19 cellular contexts compared by ENCODE assay signal in the genomic region with DNA sequence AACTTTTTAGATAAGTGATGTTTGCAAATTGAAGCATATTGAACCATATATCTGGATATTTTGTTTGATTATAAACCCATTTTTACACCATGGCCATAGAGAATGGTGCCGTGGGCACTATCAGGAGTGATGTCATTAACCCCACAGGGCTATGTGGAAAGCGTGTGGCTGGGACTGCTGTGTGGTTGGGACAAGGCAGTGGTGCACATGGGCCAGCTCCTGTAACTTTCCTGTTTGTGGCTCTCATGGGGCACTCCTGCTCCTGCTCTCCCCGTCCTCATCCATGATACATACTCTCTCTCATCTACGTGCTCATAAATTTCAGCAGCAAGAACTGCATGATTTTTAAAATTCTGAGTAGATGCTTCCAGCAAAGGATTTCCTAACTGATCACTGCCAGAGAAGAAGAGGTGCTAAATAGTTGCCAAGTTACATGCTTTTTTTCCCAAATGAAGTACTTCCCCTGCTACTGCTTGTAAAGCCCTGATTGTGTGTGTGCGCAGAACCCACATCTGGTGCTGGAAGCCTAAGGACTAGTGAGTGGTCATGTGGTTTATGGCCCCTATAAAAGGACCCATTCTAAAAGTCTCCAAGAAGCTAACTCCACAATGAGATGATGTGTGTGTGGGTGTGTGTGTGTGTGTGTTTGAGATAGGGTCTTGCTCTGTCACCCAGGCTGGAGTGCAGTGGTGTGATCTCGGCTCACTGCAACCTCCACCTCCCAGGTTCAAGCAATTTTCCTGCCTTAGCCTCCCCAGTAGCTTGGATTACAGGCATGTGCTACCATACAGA.
A peak's percentile ranks its signal among the peaks of the same experiment; 100 is the strongest.
DNase-seq lines count a peak whose midpoint lies in the region; ATAC-seq and TF ChIP-seq lines count a peak whose summit lies in the region.
"Had no signal": no experiment of that assay in that cellular context is flagged by ENCODE, and none has a peak within 500 bp of the region (broad histone marks: within the 10 kb centered on the region; RNA-seq: fewer than 3 reads in every experiment).

No MANE protein-coding gene starts in this region.

- TF ChIP-seq CTCF in RWPE1 (conservative IDR thresholded peaks at IDR 0.05; ENCODE audit: low read depth) (no peak), mucosa of descending colon (IDR thresholded peaks at IDR 0.05) (no peak), upper lobe of right lung (IDR thresholded peaks at IDR 0.05) (no peak)

- no peak overlapping the region for H3K27ac Mint-ChIP-seq in T-cell
- H3K27ac Mint-ChIP-seq: endodermal cell had no signal

- POLR2A ChIA-PET in RWPE1 (lab: Yijun Ruan, JAX; ENCODE audit: low non-redundant PET) = no interaction called here
- POLR2A ChIA-PET in T-cell (lab: Charles Lee) = no interaction called here

- H3K27me3 Mint-ChIP-seq in T-cell = peaks cover 0 to 6% of the 10 kb centered on the region in 2 donors
- H3K27me3 Mint-ChIP-seq: central memory CD8-positive, alpha-beta T cell had no signal

- H3K4me1 ChIP-seq in mucosa of descending colon (ENCODE audit: low read depth) = peaks cover 34% of the 10 kb centered on the region
- H3K4me1 ChIP-seq in upper lobe of right lung = peaks cover 9% of the 10 kb centered on the region
- H3K4me1 ChIP-seq: adrenal gland had no signal

- intact Hi-C loops in mucosa of descending colon (cut with DNase I, micrococcal nuclease) (no loop called here), upper lobe of right lung (cut with DNase I) (no loop called here)

- H3K4me3 Mint-ChIP-seq in T-cell = no peak overlapping the region
- H3K4me3 Mint-ChIP-seq: central memory CD8-positive, alpha-beta T cell; endodermal cell had no signal

- peak; percentile 70 for ATAC-seq in mucosa of descending colon
- peak; percentile 50 for ATAC-seq in upper lobe of right lung
- no peak for ATAC-seq in T-cell (replicated peaks in 1 of 4)
- ATAC-seq: GM12878 had no signal

- peaks cover 0 to 10% (median 0%) of the 10 kb centered on the region in 3 donors for H3K4me1 Mint-ChIP-seq in T-cell
- H3K4me1 Mint-ChIP-seq: central memory CD8-positive, alpha-beta T cell had no signal

- no peak overlapping the region for H3K4me3 ChIP-seq in mucosa of descending colon
- no peak overlapping the region for H3K4me3 ChIP-seq in upper lobe of right lung
- H3K4me3 ChIP-seq: adrenal gland, GM12878 had no signal

- H3K36me3 Mint-ChIP-seq in T-cell = no peaks in the 10 kb centered on the region

- DNase-seq in RWPE1 (ENCODE audit: low spot score) = no peak
- DNase-seq in foreskin melanocyte = peak; percentile 80
- DNase-seq in mucosa of descending colon = peak in 1 of 3 donors; percentile 47
- no peak for DNase-seq in upper lobe of right lung
- DNase-seq in NK-92 treated with Interleukin-12 subunit alpha and Interleukin-12 subunit beta, amount 100 ng/mL, for 24 hours (lab: John Stamatoyannopoulos, UW) = no peak
- DNase-seq in T-cell = no peak
- no peak for DNase-seq in hippocampal formation (lab: John Stamatoyannopoulos, UW)
- DNase-seq: activated CD4-positive, alpha-beta T cell treated with anti-CD3 and anti-CD28 coated beads for 48 hours; activated effector memory CD4-positive, alpha-beta T cell treated with anti-CD3 and anti-CD28 coated beads, Interleukin-2, amount 50 U/mL, for 16 hours; adrenal gland; endodermal cell; GDM1; islet precursor cell; NCI-H1092; NCI-H526 treated with DMSO at 0.1 percent for 48 hours; stimulated activated CD4-positive, alpha-beta T cell treated with anti-CD3 and anti-CD28 coated beads, Interleukin-1b, Interleukin-23, amount 100 ng/mL, for 48 hours had no signal

- CTCF ChIA-PET in RWPE1 (lab: Yijun Ruan, JAX) (no interaction called here), T-cell (lab: Charles Lee) (no interaction called here)

- H3K27ac ChIP-seq in RWPE1 (peak overlapping the region; percentile 79), upper lobe of right lung (peak overlapping the region; percentile 72)
- H3K27ac ChIP-seq: adrenal gland, KMS-11 had no signal

- H3K27me3 ChIP-seq in upper lobe of right lung = no peaks in the 10 kb centered on the region
- H3K27me3 ChIP-seq: adrenal gland had no signal

- H3K9me3 ChIP-seq in mucosa of descending colon (no peaks in the 10 kb centered on the region), upper lobe of right lung (no peaks in the 10 kb centered on the region)
- H3K9me3 ChIP-seq: adrenal gland had no signal

- H3K36me3 ChIP-seq in mucosa of descending colon (ENCODE audit: low read depth) = no peaks in the 10 kb centered on the region
- no peaks in the 10 kb centered on the region for H3K36me3 ChIP-seq in upper lobe of right lung
- H3K36me3 ChIP-seq: adrenal gland had no signal

- no peaks in the 10 kb centered on the region for H3K9me3 Mint-ChIP-seq in T-cell
- H3K9me3 Mint-ChIP-seq: central memory CD8-positive, alpha-beta T cell had no signal

Comparison
In these comparisons a context has a peak if more than half of its experiments do, and no peak if none do; other contexts are left out.
1. ATAC-seq: peak in mucosa of descending colon (single experiment) and upper lobe of right lung (single experiment); none in T-cell (0 of 4).